Comparison of ENCODE assay signal across 8 cellular contexts in genomic region chr17:28318759-28319660, GRCh38. TPM values are rescaled to one million over a fixed set of nuclear protein-coding genes. Genes with fewer than 3 reads are reported as not detected.
DNase-seq lines count a peak whose midpoint lies in the region; ATAC-seq, FAIRE-seq and TF ChIP-seq lines count a peak whose summit lies in the region.

TSS of gene TMEM97 (plus strand) at chr17:28319200. CDS start at chr17:28319240, 40 bp downstream.

- no peaks in the 10 kb centered on the region for H3K27me3 ChIP-seq in CD4-positive, alpha-beta T cell (ENCODE audit: control insufficient read depth, insufficient read depth, low read length)
- no peaks in the 10 kb centered on the region for H3K27me3 ChIP-seq in HepG2 (ENCODE audit: control insufficient read depth in 1 of 2, insufficient read depth in 2 of 2, low read length in 2 of 2)

- peaks cover 56% of the 10 kb centered on the region for H3K79me2 ChIP-seq in HepG2 (ENCODE audit: insufficient read depth, low read length)

- peak; percentile 40; the same call in 1 of the 2 replicates for TF ChIP-seq RAD21 in HepG2 (CRISPR knock-in tag; IDR thresholded peaks at IDR 0.05)

- POLR2A ChIA-PET in CD4-positive, alpha-beta T cell (lab: Charles Lee): interaction anchor here (0.9 to 4.2 kb wide), 8 partner anchors 13 to 633 kb away, joined by 3 to 28 read pairs (median 6); partner anchors contain the start of genes IFT20, PHF12, POLDIP2 and SARM1
- POLR2A ChIA-PET in HepG2 (lab: Yijun Ruan, JAX): interaction anchor here (1.2 to 5.8 kb wide), 7 partner anchors 17 to 98 kb away, joined by 3 to 41 read pairs (median 4); partner anchors contain the start of genes IFT20, POLDIP2 and TNFAIP1

- peak within 1 kb of the TSS; percentile 79 for H3K27ac Mint-ChIP-seq in CD4-positive, alpha-beta T cell

- intact Hi-C loops in CD4-positive, alpha-beta T cell (cut with DNase I, micrococcal nuclease): loop anchor here (1.0 to 5.0 kb wide), 4 partner anchors 16 to 277 kb away; partner anchors contain the start of genes IFT20 (in 2 of the 2), TNFAIP1 (in 2 of the 2), NLK (in 1 of the 2) and POLDIP2 (in 1 of the 2)
- intact Hi-C loops in HepG2 (cut with micrococcal nuclease; ENCODE audit: unreplicated experiment): no loop called here

- peak; percentile 77 for FAIRE-seq in HepG2 (lab: Jason Lieb, UNC)

- peak within 1 kb of the TSS; percentile 96 for H3K4me3 Mint-ChIP-seq in CD4-positive, alpha-beta T cell

- H3K36me3 ChIP-seq in HepG2 (replicated peaks in 1 of 2; ENCODE audit: control insufficient read depth in 1 of 2, insufficient read depth in 2 of 2, low read length in 2 of 2): no peaks in the 10 kb centered on the region; a peak in 1 of 5 replicates

- no peak for TF ChIP-seq EP300 in HepG2 (IDR thresholded peaks at IDR 0.05; ENCODE audit: low read depth in 2 of 2, low read length in 2 of 2)
- TF ChIP-seq EP300 in HepG2 (CRISPR knock-in tag; IDR thresholded peaks at IDR 0.05; ENCODE audit: borderline replicate concordance): no peak

- peaks cover 62% of the 10 kb centered on the region for H3K4me1 ChIP-seq in HepG2 (ENCODE audit: insufficient read depth, low read length)

- peak; percentile 80 to 88 for TF ChIP-seq POLR2A in HepG2 (IDR thresholded peaks at IDR 0.05; ENCODE audit: insufficient read depth in 1 of 2, low read depth in 2 of 2, low read length in 2 of 2)

- peaks cover 24% of the 10 kb centered on the region for H3K4me1 Mint-ChIP-seq in CD4-positive, alpha-beta T cell (ENCODE audit: low read depth)

- no peak within 1 kb of the TSS for H3K27ac ChIP-seq in CD4-positive, alpha-beta T cell (ENCODE audit: low read depth, low read length)
- peak within 1 kb of the TSS; percentile 69 for H3K27ac ChIP-seq in HepG2 (ENCODE audit: extremely low read length, insufficient read depth, low read length)

- peak; percentile 98 for ATAC-seq in CD4-positive, alpha-beta T cell (ENCODE audit: poor library complexity)
- ATAC-seq in GM19397 (IDR thresholded peaks at IDR 0.05; ENCODE audit: unreplicated experiment) (peak; percentile 93), HG03565 (IDR thresholded peaks at IDR 0.05; ENCODE audit: unreplicated experiment) (peak; percentile 84), HepG2 (peak; percentile 97)

- H4K20me1 ChIP-seq in HepG2 (ENCODE audit: insufficient read depth, low read length): peaks cover 5% of the 10 kb centered on the region; the same call in 1 of the 2 replicates

- no peaks in the 10 kb centered on the region for H3K36me3 Mint-ChIP-seq in CD4-positive, alpha-beta T cell (ENCODE audit: low read depth)

- no TSS peak for BruUV-seq in HepG2 (replicated peaks; lab: Mats Ljungman, UMichigan)

- peak within 1 kb of the TSS; percentile 65 to 80 (median 76) for H3K4me3 ChIP-seq in HepG2 (replicated peaks in 1 of 3; ENCODE audit: insufficient read depth in 1 of 3, low read depth in 2 of 3, low read length in 3 of 3)

- peak; percentile 84 to 92 (median 90) for DNase-seq in CD4-positive, alpha-beta T cell
- peak; percentile 97 for DNase-seq in NCI-H748 treated with DMSO at 0.1 percent for 48 hours (lab: John Stamatoyannopoulos, UW)
- DNase-seq in activated CD4-positive, alpha-beta T cell treated with anti-CD3 and anti-CD28 coated beads, Interleukin-2, amount 50 U/mL, for 1 hour: peak; percentile 94
- DNase-seq in dermis blood vessel endothelial cell: peak; percentile 98
- peak; percentile 95 for DNase-seq in HepG2 (ENCODE audit: low spot score)
- DNase-seq in stimulated activated CD4-positive, alpha-beta T cell treated with anti-CD3 and anti-CD28 coated beads, Interleukin-2, amount 100 ng/mL, for 48 hours: peak; percentile 94 to 95

- H2AFZ ChIP-seq in HepG2 (ENCODE audit: low read length): peak within 1 kb of the TSS; percentile 42

- peak within 1 kb of the TSS; percentile 77 for H3K9ac ChIP-seq in HepG2 (ENCODE audit: insufficient read depth, low read depth, low read length)

- H3K4me2 ChIP-seq in HepG2 (ENCODE audit: low read depth, low read length): peak within 1 kb of the TSS; percentile 91

- CTCF ChIA-PET in CD4-positive, alpha-beta T cell (lab: Charles Lee): interaction anchor here (0.6 to 2.6 kb wide), 3 partner anchors 16 to 37 kb away, joined by 3 to 15 read pairs (median 3); partner anchors contain the start of genes IFT20 and TNFAIP1
- CTCF ChIA-PET in HepG2 (lab: Yijun Ruan, JAX; ENCODE audit: low intra/inter-chr PET ratio, low total read pairs): interaction anchor here (1.6 kb wide), 1 partner anchor 98 kb away, joined by 3 read pairs; no protein-coding TSS in a partner anchor

- WGBS in HepG2 (ENCODE audit: low lambda C conversion rate): under 1% methylated on average over 46 of the region's 75 CpGs

- no peaks in the 10 kb centered on the region for H3K9me3 ChIP-seq in CD4-positive, alpha-beta T cell (ENCODE audit: control insufficient read depth, low read length)
- H3K9me3 ChIP-seq in HepG2 (ENCODE audit: low read length): no peaks in the 10 kb centered on the region

- TF ChIP-seq CTCF in CD4-positive, alpha-beta T cell (IDR thresholded peaks at IDR 0.05): no peak
- peak; percentile 51 for TF ChIP-seq CTCF in HepG2 (CRISPR knock-in tag; IDR thresholded peaks at IDR 0.05)

- H3K27me3 Mint-ChIP-seq in CD4-positive, alpha-beta T cell: no peaks in the 10 kb centered on the region

- H3K9me3 Mint-ChIP-seq in CD4-positive, alpha-beta T cell: no peaks in the 10 kb centered on the region

- in situ Hi-C loops in HepG2 (cut with HindIII; ENCODE audit: extremely low pct_ligation_motif_present, low pct_unique_long_range_greater_than_20kb): loop anchor here (25.0 kb wide), 1 partner anchor 282 kb away; the partner anchor contains the start of gene NLK

TF ChIP-seq in HepG2, 621 proteins besides CTCF, POLR2A, EP300 and RAD21 (continues in another document):
- TF ChIP-seq ETV5 (CRISPR knock-in tag; IDR thresholded peaks at IDR 0.05; ENCODE audit: borderline replicate concordance) (no peak; the same call in 1 of the 2 replicates), ZFY (CRISPR knock-in tag; IDR thresholded peaks at IDR 0.05) (peak; percentile 90), PHB2 (IDR thresholded peaks at IDR 0.05; ENCODE audit: partially characterized antibody) (no peak), FOSL1 (CRISPR knock-in tag; IDR thresholded peaks at IDR 0.05; ENCODE audit: borderline replicate concordance) (no peak), GMEB1 (CRISPR knock-in tag; IDR thresholded peaks at IDR 0.05; ENCODE audit: borderline replicate concordance) (peak; percentile 90), MAFF (IDR thresholded peaks at IDR 0.05; ENCODE audit: low read depth, low read length) (no peak), BORCS8-MEF2B (CRISPR knock-in tag; IDR thresholded peaks at IDR 0.05) (peak; percentile 78), NFYB (CRISPR knock-in tag; IDR thresholded peaks at IDR 0.05) (peak; percentile 99), ZBTB7B (CRISPR knock-in tag; IDR thresholded peaks at IDR 0.05) (no peak; the same call in 1 of the 2 replicates), SMC3 (IDR thresholded peaks at IDR 0.05; ENCODE audit: low read length) (no peak), PRPF4 (IDR thresholded peaks at IDR 0.05; ENCODE audit: low read depth, low read length, poor library complexity, severe bottlenecking) (no peak), NFATC3 (CRISPR knock-in tag; IDR thresholded peaks at IDR 0.05) (no peak), ZSCAN9 (CRISPR knock-in tag; IDR thresholded peaks at IDR 0.05; ENCODE audit: borderline replicate concordance) (no peak)

RNA-seq across cellular contexts. Expression of gene TMEM97, which starts in this region (rescaled TPM):
- 1 to 10 TPM; 2.6 to 3.7 TPM for total RNA-seq in CD4-positive, alpha-beta T cell
- total RNA-seq in dermis blood vessel endothelial cell (9.0 and 27.4 TPM in 2 replicates), HepG2 (2016; rRNA removed; fragmentation: Illumina TruSeq; extraction: Trizol) (111 and 137 TPM in 2 replicates)
- total RNA-seq in HepG2 (2016; cell fraction: cytosol; rRNA removed; fragmentation: Illumina TruSeq; extraction: Trizol; ENCODE audit: low read depth): 41.1 and 45.0 TPM in 2 replicates
- total RNA-seq in HepG2 (2016; cell fraction: insoluble cytoplasmic fraction; rRNA removed; fragmentation: Illumina TruSeq; extraction: Trizol): 112 and 128 TPM in 2 replicates
- total RNA-seq in HepG2 (2016; cell fraction: membrane; rRNA removed; fragmentation: Illumina TruSeq; extraction: Trizol): 135 and 146 TPM in 2 replicates
- 77.2 and 97.2 TPM in 2 replicates for total RNA-seq in HepG2 (2016; cell fraction: nucleus; rRNA removed; fragmentation: Illumina TruSeq; extraction: Trizol)
- polyA plus RNA-seq in HepG2 (2011; rRNA removed): 51.5 and 69.6 TPM in 2 replicates
- polyA plus RNA-seq in HepG2 (2011; cell fraction: cytosol; rRNA removed): 33.3 and 54.1 TPM in 2 replicates
- polyA plus RNA-seq in HepG2 (2011; cell fraction: nucleus; rRNA removed): 8.5 and 10.8 TPM in 2 replicates
- polyA plus RNA-seq in HepG2 (2012): 77.6 and 101 TPM in 2 replicates
- polyA plus RNA-seq in HepG2 (2016; cell fraction: cytosol; fragmentation: Illumina TruSeq; extraction: Trizol; ENCODE audit: low read depth): 47.9 and 49.9 TPM in 2 replicates
- 138 and 141 TPM in 2 replicates for polyA plus RNA-seq in HepG2 (2016; cell fraction: insoluble cytoplasmic fraction; fragmentation: Illumina TruSeq; extraction: Trizol; ENCODE audit: low read depth)
- 128 and 149 TPM in 2 replicates for polyA plus RNA-seq in HepG2 (2016; cell fraction: membrane; fragmentation: Illumina TruSeq; extraction: Trizol; ENCODE audit: low read depth)
- 144 and 149 TPM in 2 replicates for polyA plus RNA-seq in HepG2 (2016; cell fraction: nucleus; fragmentation: Illumina TruSeq; extraction: Trizol; ENCODE audit: insufficient read depth, low read depth)
- 95.5 and 159 TPM in 2 replicates for polyA minus RNA-seq in HepG2 (2011; rRNA and poly(A)+ RNA removed; ENCODE audit: low replicate concordance)
- 39.8 and 45.1 TPM in 2 replicates for polyA minus RNA-seq in HepG2 (2011; cell fraction: cytosol; rRNA and poly(A)+ RNA removed)
- 13.3 and 17.7 TPM in 2 replicates for polyA minus RNA-seq in HepG2 (2011; cell fraction: nucleus; rRNA and poly(A)+ RNA removed)
